Comparison of ENCODE assay signal across 9 cellular contexts in the genomic region with DNA sequence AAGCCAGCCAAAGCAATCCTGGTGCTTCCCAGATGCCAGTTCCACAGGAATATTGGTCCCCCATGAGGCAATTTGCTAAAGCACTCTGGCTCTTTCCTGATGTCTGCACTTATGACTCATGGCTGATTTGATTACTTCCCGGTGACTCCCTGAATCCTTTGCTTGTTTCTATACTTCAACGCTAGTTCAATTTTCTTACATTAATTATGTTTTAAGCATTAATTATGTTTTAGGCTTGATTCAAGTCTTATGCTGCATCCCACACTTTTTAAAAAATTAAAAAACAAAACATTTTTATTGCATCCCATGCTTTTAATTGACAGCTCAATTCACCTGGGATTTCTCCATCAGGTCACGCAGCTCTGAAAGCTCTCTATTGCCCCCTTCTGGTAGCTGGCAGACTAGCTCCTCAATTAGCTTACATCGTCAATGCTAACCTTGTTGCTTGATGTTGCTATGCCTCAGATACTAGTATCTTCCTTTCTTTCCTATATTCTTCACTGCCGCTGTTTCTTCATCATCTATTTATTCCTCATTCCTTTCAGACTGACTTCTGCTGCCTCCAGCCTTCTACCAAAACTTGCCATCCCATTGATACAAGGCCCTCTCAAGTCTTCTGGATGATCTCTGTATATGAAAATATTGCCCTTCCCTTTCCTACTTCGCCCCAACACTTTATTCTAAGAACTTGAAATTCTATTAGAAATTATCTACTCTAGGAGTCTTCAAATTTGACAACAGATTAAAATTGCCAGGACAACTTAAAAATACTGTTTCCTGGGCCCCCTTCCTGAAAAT. TPM values are rescaled to one million over a fixed set of nuclear protein-coding genes. Genes with fewer than 3 reads are reported as not detected.
DNase-seq lines count a peak whose midpoint lies in the region; ATAC-seq and TF ChIP-seq lines count a peak whose summit lies in the region.
"Had no signal": no experiment of that assay in that cellular context is flagged by ENCODE, and none has a peak within 500 bp of the region (broad histone marks: within the 10 kb centered on the region; RNA-seq: fewer than 3 reads in every experiment).

No MANE protein-coding gene starts in this region.

- intact Hi-C loops in CD4-positive, alpha-beta T cell (cut with DNase I, micrococcal nuclease), result loop anchor here (1.0 kb wide), 1 partner anchor 33 kb away; no protein-coding TSS in a partner anchor

- H3K4me3 ChIP-seq in OCI-LY3 (ENCODE audit: low read length), result no peak overlapping the region
- H3K4me3 ChIP-seq in fibroblast of the aortic adventitia (ENCODE audit: low read depth, low read length), result no peak overlapping the region
- H3K4me3 ChIP-seq in tibial nerve, result no peak overlapping the region

- peaks cover 32% of the 10 kb centered on the region for H3K4me1 ChIP-seq in OCI-LY3 (ENCODE audit: low read length)
- H3K4me1 ChIP-seq in tibial nerve, result no peaks in the 10 kb centered on the region

- no peak overlapping the region for H3K4me3 Mint-ChIP-seq in CD4-positive, alpha-beta T cell
- no peak overlapping the region for H3K4me3 Mint-ChIP-seq in activated T-cell treated with anti-CD3 and anti-CD28 coated beads, Interleukin-2, amount 50 U/mL, for 72 hours
- H3K4me3 Mint-ChIP-seq: T-helper 1 cell treated with Interleukin-12 subunit alpha and Interleukin-12 subunit beta and Interleukin-4 antibody, amounts not matched to agents 30 μg/mL and 1 μg/mL, for 36 hours had no signal

- no peaks in the 10 kb centered on the region for H3K4me1 Mint-ChIP-seq in CD4-positive, alpha-beta T cell (ENCODE audit: low read depth)
- H3K4me1 Mint-ChIP-seq in activated T-cell treated with anti-CD3 and anti-CD28 coated beads, Interleukin-2, amount 50 U/mL, for 72 hours (ENCODE audit: low read depth), result no peaks in the 10 kb centered on the region

- H2AFZ ChIP-seq in OCI-LY3 (ENCODE audit: low read depth, low read length), result no peak overlapping the region

- no peaks in the 10 kb centered on the region for H3K79me2 ChIP-seq in OCI-LY3 (ENCODE audit: low read length)

- no peaks in the 10 kb centered on the region for H3K9me3 ChIP-seq in CD4-positive, alpha-beta T cell (ENCODE audit: control insufficient read depth, low read length)
- no peaks in the 10 kb centered on the region for H3K9me3 ChIP-seq in OCI-LY3 (ENCODE audit: insufficient read depth, low read length)
- H3K9me3 ChIP-seq in tibial nerve, result no peaks in the 10 kb centered on the region

- CTCF ChIA-PET in CD4-positive, alpha-beta T cell (lab: Charles Lee), result interaction anchor here (0.6 to 1.9 kb wide), 10 partner anchors 9 to 911 kb away, joined by 3 to 14 read pairs (median 4); partner anchors contain the start of gene TSHR

- peaks cover 4% of the 10 kb centered on the region for H3K27me3 ChIP-seq in CD4-positive, alpha-beta T cell (ENCODE audit: control insufficient read depth, insufficient read depth, low read length)
- H3K27me3 ChIP-seq in OCI-LY3 (ENCODE audit: low read depth, low read length), result peaks cover 5% of the 10 kb centered on the region; the same call in 1 of the 2 replicates
- H3K27me3 ChIP-seq in tibial nerve, result no peaks in the 10 kb centered on the region

- WGBS in tibial nerve, 2 donors, result 37 to 39% methylated on average over 6 of the region's 6 CpGs

- H3K4me2 ChIP-seq in OCI-LY3 (ENCODE audit: low read length), result no peak overlapping the region

- H3K9me3 Mint-ChIP-seq in CD4-positive, alpha-beta T cell, result no peaks in the 10 kb centered on the region
- no peaks in the 10 kb centered on the region for H3K9me3 Mint-ChIP-seq in activated T-cell treated with anti-CD3 and anti-CD28 coated beads, Interleukin-2, amount 50 U/mL, for 72 hours
- H3K9me3 Mint-ChIP-seq: T-helper 1 cell treated with Interleukin-12 subunit alpha and Interleukin-12 subunit beta and Interleukin-4 antibody, amounts not matched to agents 30 μg/mL and 1 μg/mL, for 36 hours had no signal

- no peaks in the 10 kb centered on the region for H4K20me1 ChIP-seq in OCI-LY3 (ENCODE audit: insufficient read depth, low read length)

- H3K36me3 ChIP-seq in OCI-LY3 (replicated peaks; ENCODE audit: low read depth, low read length) (no peaks in the 10 kb centered on the region), tibial nerve (no peaks in the 10 kb centered on the region)

- no peak overlapping the region for H3K27ac Mint-ChIP-seq in CD4-positive, alpha-beta T cell
- no peak overlapping the region for H3K27ac Mint-ChIP-seq in activated T-cell treated with anti-CD3 and anti-CD28 coated beads, Interleukin-2, amount 50 U/mL, for 72 hours
- H3K27ac Mint-ChIP-seq: T-helper 1 cell treated with Interleukin-12 subunit alpha and Interleukin-12 subunit beta and Interleukin-4 antibody, amounts not matched to agents 30 μg/mL and 1 μg/mL, for 36 hours had no signal

- POLR2A ChIA-PET in CD4-positive, alpha-beta T cell (lab: Charles Lee), result interaction anchor here (1.7 to 3.2 kb wide), 2 partner anchors 28 to 32 kb away, joined by 10 to 14 read pairs; partner anchors contain the start of gene TSHR

- no peak overlapping the region for H3K27ac ChIP-seq in CD4-positive, alpha-beta T cell (ENCODE audit: low read depth, low read length)
- no peak overlapping the region for H3K27ac ChIP-seq in OCI-LY3 (ENCODE audit: low read length)
- H3K27ac ChIP-seq in tibial nerve, result no peak overlapping the region

- H3K9ac ChIP-seq in OCI-LY3 (ENCODE audit: low read length), result no peak overlapping the region

- H3K36me3 Mint-ChIP-seq in CD4-positive, alpha-beta T cell (ENCODE audit: low read depth), result no peaks in the 10 kb centered on the region
- H3K36me3 Mint-ChIP-seq in activated T-cell treated with anti-CD3 and anti-CD28 coated beads, Interleukin-2, amount 50 U/mL, for 72 hours (ENCODE audit: insufficient read depth in 2 of 2), result no peaks in the 10 kb centered on the region

- TF ChIP-seq CTCF in CD4-positive, alpha-beta T cell (IDR thresholded peaks at IDR 0.05), result peak; percentile 96
- TF ChIP-seq CTCF in OCI-LY3 (IDR thresholded peaks at IDR 0.05; ENCODE audit: low read depth, low read length) (peak; percentile 89), fibroblast of the aortic adventitia (IDR thresholded peaks at IDR 0.05; ENCODE audit: insufficient read depth, low read length) (peak; percentile 95), tibial nerve (IDR thresholded peaks at IDR 0.05) (peak; percentile 83 to 91 (median 84))

- no peak for TF ChIP-seq EP300 in tibial nerve (IDR thresholded peaks at IDR 0.05)

- TF ChIP-seq POLR2A in tibial nerve (IDR thresholded peaks at IDR 0.05), result no peak

- H3K27me3 Mint-ChIP-seq in CD4-positive, alpha-beta T cell, result no peaks in the 10 kb centered on the region
- peaks cover 6% of the 10 kb centered on the region for H3K27me3 Mint-ChIP-seq in activated T-cell treated with anti-CD3 and anti-CD28 coated beads, Interleukin-2, amount 50 U/mL, for 72 hours (ENCODE audit: low read depth)

- DNase-seq in CD4-positive, alpha-beta T cell, result peak; percentile 44 to 60 (median 54)
- peak in 48 of 76 experiments; percentile 1 to 64 (median 24) for DNase-seq in HUDEP-2 (lab: John Stamatoyannopoulos, UW; ENCODE audit: unreplicated experiment in 76 of 76)
- peak; percentile 64 to 65 for DNase-seq in activated T-cell treated with anti-CD3 and anti-CD28 coated beads, Interleukin-2, amount 50 U/mL, for 72 hours
- DNase-seq in fibroblast of the aortic adventitia (ENCODE audit: low read depth), result peak; percentile 82
- DNase-seq in occipital lobe (lab: John Stamatoyannopoulos, UW), result peak; percentile 20
- peak; percentile 48 to 77 for DNase-seq in tibial nerve (ENCODE audit: low spot score in 2 of 2)

- peak; percentile 72 for ATAC-seq in CD4-positive, alpha-beta T cell (ENCODE audit: poor library complexity)
- ATAC-seq in GM19351 (IDR thresholded peaks at IDR 0.05; ENCODE audit: unreplicated experiment), result peak; percentile 63
- no peak for ATAC-seq in activated T-cell treated with anti-CD3 and anti-CD28 coated beads, Interleukin-2, amount 50 U/mL, for 72 hours (replicated peaks in 1 of 2)

RNA-seq across cellular contexts. Expression of gene TSHR, which starts 32.0 kb away (rescaled TPM):
- not detected for total RNA-seq in CD4-positive, alpha-beta T cell
- total RNA-seq in activated T-cell treated with anti-CD3 and anti-CD28 coated beads, Interleukin-2, amount 50 U/mL, for 72 hours, result not detected
- total RNA-seq in fibroblast of the aortic adventitia (ENCODE audit: low replicate concordance) (not detected in 2 replicates), occipital lobe (under 0.01 TPM), tibial nerve (under 1 TPM in 1 of 4 donors, not detected in 3; 0.84 TPM)

RNA-seq across cellular contexts. Expression of gene CEP128, which starts 45.9 kb away (rescaled TPM):
- total RNA-seq in CD4-positive, alpha-beta T cell, result 10 to 100 TPM; 12.3 to 13.0 TPM
- 10 to 100 TPM; 14.2 to 16.9 TPM for total RNA-seq in activated T-cell treated with anti-CD3 and anti-CD28 coated beads, Interleukin-2, amount 50 U/mL, for 72 hours
- total RNA-seq in fibroblast of the aortic adventitia (ENCODE audit: low replicate concordance), result 4.1 and 12.2 TPM in 2 replicates
- 38.2 TPM for total RNA-seq in occipital lobe
- 10 to 100 TPM in 3 of 4 donors, 1 to 10 TPM in 1; 7.3 to 13.9 (median 12.5) TPM for total RNA-seq in tibial nerve

Comparison
In these comparisons a context has a peak if more than half of its experiments do, and no peak if none do; other contexts are left out.
1. ATAC-seq: peak in CD4-positive, alpha-beta T cell (single experiment) and GM19351 (single experiment); none in activated T-cell treated with anti-CD3 and anti-CD28 coated beads, Interleukin-2, amount 50 U/mL, for 72 hours (0 of 2).
2. DNase-seq: peak in every context shown above with its lines; median percentile 82 in fibroblast of the aortic adventitia; 64 in activated T-cell treated with anti-CD3 and anti-CD28 coated beads, Interleukin-2, amount 50 U/mL, for 72 hours; 62 in tibial nerve; 54 in CD4-positive, alpha-beta T cell; 24 in HUDEP-2; 20 in occipital lobe.
3. Peak in every context shown above with its lines, with median percentiles within 50 percentile points of each other: CTCF ChIP-seq.